ENCODE assay signal across 9 cellular contexts in genomic region chr16:10876799-10877341, GRCh38. TPM values are rescaled to one million over a fixed set of nuclear protein-coding genes. Genes with fewer than 3 reads are reported as not detected.
DNase-seq lines count a peak whose midpoint lies in the region; ATAC-seq and TF ChIP-seq lines count a peak whose summit lies in the region.
"Had no signal": no experiment of that assay in that cellular context is flagged by ENCODE, and none has a peak within 500 bp of the region (broad histone marks: within the 10 kb centered on the region; RNA-seq: fewer than 3 reads in every experiment).

TSS of gene CIITA (plus strand) at chr16:10877202. CDS start at chr16:10877331, 129 bp downstream.

- H4K8ac ChIP-seq in mesendoderm (ENCODE audit: low read depth, low read length), result no peak within 1 kb of the TSS

- no peaks in the 10 kb centered on the region for H3K79me1 ChIP-seq in mesendoderm (ENCODE audit: low read length)

- no peak within 1 kb of the TSS for H3K18ac ChIP-seq in mesendoderm (ENCODE audit: low read length)

- H2BK5ac ChIP-seq in mesendoderm (ENCODE audit: low read length), result no peak within 1 kb of the TSS

- no peak within 1 kb of the TSS for H3K4me2 ChIP-seq in mesendoderm (ENCODE audit: low read length)

- H3K79me2 ChIP-seq in mesendoderm (ENCODE audit: control insufficient read depth, insufficient read depth, low read length), result no peaks in the 10 kb centered on the region

- intact Hi-C loops in left ventricle myocardium inferior (cut with micrococcal nuclease), result no loop called here

- H3K4me3 ChIP-seq in AG04449 (ENCODE audit: low read depth, low read length), result no peak within 1 kb of the TSS
- H3K4me3 ChIP-seq in left ventricle myocardium inferior, result peak within 1 kb of the TSS; percentile 76
- H3K4me3 ChIP-seq in mesendoderm (ENCODE audit: low read length), result no peak within 1 kb of the TSS
- H3K4me3 ChIP-seq: HAP-1 had no signal

- POLR2A ChIA-PET in AG04449 (lab: Yijun Ruan, JAX), result no interaction called here

- no peak within 1 kb of the TSS for H3K9ac ChIP-seq in mesendoderm (ENCODE audit: low read length)

- H3K27ac ChIP-seq in left ventricle myocardium inferior (replicated peaks), result peak within 1 kb of the TSS; percentile 80
- H3K27ac ChIP-seq in mesendoderm (ENCODE audit: low read depth, low read length), result no peak within 1 kb of the TSS

- CTCF ChIA-PET in AG04449 (lab: Yijun Ruan, JAX), result interaction anchor here (0.8 kb wide), 1 partner anchor 42 kb away, joined by 3 read pairs; no protein-coding TSS in a partner anchor

- peaks cover 52% of the 10 kb centered on the region for H3K27me3 ChIP-seq in left ventricle myocardium inferior (ENCODE audit: low read depth)
- H3K27me3 ChIP-seq in mesendoderm (ENCODE audit: insufficient read depth, low read length, poor library complexity), result peaks cover 2% of the 10 kb centered on the region

- no CpG with 5 or more reads among the region's 9 CpGs for WGBS in mesendoderm (ENCODE audit: extremely low coverage, insufficient coverage, low lambda C conversion rate)

- no peak within 1 kb of the TSS for H2AK5ac ChIP-seq in mesendoderm (ENCODE audit: low read length)

- H3K56ac ChIP-seq in mesendoderm (ENCODE audit: low read length), result no peak within 1 kb of the TSS

- no peak for TF ChIP-seq CTCF in AG04449 (IDR thresholded peaks at IDR 0.05; ENCODE audit: insufficient read depth, low read length, missing control alignments)
- no peak for TF ChIP-seq CTCF in left ventricle myocardium inferior (IDR thresholded peaks at IDR 0.05; ENCODE audit: borderline replicate concordance)

- DNase-seq in AG04449 (ENCODE audit: low read depth, low spot score) (peak; percentile 36), NOMO-1 treated with dmso at 0.1 percent for 144 hours (lab: John Stamatoyannopoulos, UW; ENCODE audit: unreplicated experiment) (peak; percentile 99), left ventricle myocardium inferior (peak; percentile 74), mesendoderm (no peak)
- DNase-seq in activated effector memory CD4-positive, alpha-beta T cell treated with Interleukin-2 at 50 U/mL for 16 hours, result peak; percentile 16
- DNase-seq in stimulated activated CD4-positive, alpha-beta T cell treated with anti-CD3 and anti-CD28 coated beads, Interleukin-4, amount 100 ng/mL, for 1 hour, result peak; percentile 31

- ATAC-seq in HG02938 (IDR thresholded peaks at IDR 0.05; ENCODE audit: unreplicated experiment), result peak; percentile 54

- H3K23ac ChIP-seq in mesendoderm (ENCODE audit: low read length), result no peak within 1 kb of the TSS

- H3K4me1 ChIP-seq in left ventricle myocardium inferior (peaks cover 42% of the 10 kb centered on the region), mesendoderm (ENCODE audit: control insufficient read depth, low read depth, low read length) (no peaks in the 10 kb centered on the region)
- H3K4me1 ChIP-seq: HAP-1 had no signal

- no peak within 1 kb of the TSS for H4K5ac ChIP-seq in mesendoderm (ENCODE audit: low read length)

- H2BK120ac ChIP-seq in mesendoderm (ENCODE audit: low read depth, low read length), result no peak within 1 kb of the TSS

- no peak within 1 kb of the TSS for H2BK15ac ChIP-seq in mesendoderm (replicated peaks; ENCODE audit: low read depth)

- TF ChIP-seq POLR2A in GM18526 (IDR thresholded peaks at IDR 0.05; ENCODE audit: extremely low read depth, insufficient read length), result peak; percentile 63

- no peak within 1 kb of the TSS for H3K4ac ChIP-seq in mesendoderm (ENCODE audit: low read depth, low read length)

- H3K36me3 ChIP-seq in left ventricle myocardium inferior, result no peaks in the 10 kb centered on the region
- no peaks in the 10 kb centered on the region for H3K36me3 ChIP-seq in mesendoderm (ENCODE audit: control insufficient read depth, insufficient read depth, low read length)
- H3K36me3 ChIP-seq: HAP-1 had no signal

- no peaks in the 10 kb centered on the region for H3K9me3 ChIP-seq in left ventricle myocardium inferior (replicated peaks)
- H3K9me3 ChIP-seq: HAP-1 had no signal

RNA-seq across cellular contexts. Expression of gene CIITA, which starts in this region (rescaled TPM):
- total RNA-seq in left ventricle myocardium inferior, result 9.4 TPM
- 0.07 TPM for polyA plus RNA-seq in mesendoderm (2013, experiment 1 of 2)
- 0.03 TPM for polyA plus RNA-seq in mesendoderm (2013, experiment 2 of 2)
